8 cellular contexts compared by ENCODE assay signal in the genomic region with DNA sequence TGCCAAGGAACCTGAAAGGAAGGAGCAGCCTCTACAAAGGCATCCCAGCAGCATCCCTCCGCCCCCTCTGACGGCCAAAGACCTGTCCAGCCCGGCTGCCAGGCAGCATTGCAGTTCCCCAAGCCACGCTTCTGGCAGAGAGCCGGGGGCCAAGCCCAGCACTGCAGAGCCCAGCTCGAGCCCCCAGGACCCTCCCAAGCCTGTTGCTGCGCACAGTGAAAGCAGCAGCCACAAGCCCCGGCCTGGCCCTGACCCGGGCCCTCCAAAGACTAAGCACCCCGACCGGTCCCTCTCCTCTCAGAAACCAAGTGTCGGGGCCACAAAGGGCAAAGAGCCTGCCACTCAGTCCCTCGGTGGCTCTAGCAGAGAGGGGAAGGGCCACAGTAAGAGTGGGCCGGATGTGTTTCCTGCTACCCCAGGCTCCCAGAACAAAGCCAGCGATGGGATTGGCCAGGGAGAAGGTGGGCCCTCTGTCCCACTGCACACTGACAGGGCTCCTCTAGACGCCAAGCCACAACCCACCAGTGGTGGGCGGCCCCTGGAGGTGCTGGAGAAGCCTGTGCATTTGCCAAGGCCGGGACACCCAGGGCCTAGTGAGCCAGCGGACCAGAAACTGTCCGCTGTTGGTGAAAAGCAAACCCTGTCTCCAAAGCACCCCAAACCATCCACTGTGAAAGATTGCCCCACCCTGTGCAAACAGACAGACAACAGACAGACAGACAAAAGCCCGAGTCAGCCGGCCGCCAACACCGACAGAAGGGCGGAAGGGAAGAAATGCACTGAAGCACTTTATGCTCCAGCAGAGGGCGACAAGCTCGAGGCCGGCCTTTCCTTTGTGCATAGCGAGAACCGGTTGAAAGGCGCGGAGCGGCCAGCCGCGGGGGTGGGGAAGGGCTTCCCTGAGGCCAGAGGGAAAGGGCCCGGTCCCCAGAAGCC. TPM values are rescaled to one million over a fixed set of nuclear protein-coding genes. Genes with fewer than 3 reads are reported as not detected.
DNase-seq lines count a peak whose midpoint lies in the region; ATAC-seq and TF ChIP-seq lines count a peak whose summit lies in the region.

No MANE protein-coding gene starts in this region.

- H3K36me3 Mint-ChIP-seq in activated naive CD4-positive, alpha-beta T cell treated with anti-CD3 and anti-CD28 coated beads, Interleukin-2, amount 50 U/mL, for 24 hours: peaks cover 3% of the 10 kb centered on the region

- no peak overlapping the region for H3K4me3 ChIP-seq in parathyroid adenoma (ENCODE audit: low read depth, low read length)
- peak overlapping the region; percentile 74 for H3K4me3 ChIP-seq in thoracic aorta

- in situ Hi-C loops in GM13977 (cut with MboI; ENCODE audit: low pct_unique_long_range_greater_than_20kb, low sequenced_read_pairs, unreplicated experiment) (no loop called here), ACHN (cut with HindIII; ENCODE audit: low pct_ligation_motif_present, low pct_unique_long_range_greater_than_20kb, low sequenced_read_pairs) (no loop called here)

- H3K9ac ChIP-seq in parathyroid adenoma: no peak overlapping the region

- no peak overlapping the region for H2AFZ ChIP-seq in parathyroid adenoma

- H3K9me3 ChIP-seq in parathyroid adenoma (ENCODE audit: control insufficient read depth, low read length): no peaks in the 10 kb centered on the region
- no peaks in the 10 kb centered on the region for H3K9me3 ChIP-seq in thoracic aorta

- H3K36me3 ChIP-seq in parathyroid adenoma (ENCODE audit: control insufficient read depth, insufficient read depth, low read length) (no peaks in the 10 kb centered on the region), thoracic aorta (peaks cover 18% of the 10 kb centered on the region)

- no peak overlapping the region for H3K4me2 ChIP-seq in parathyroid adenoma (ENCODE audit: low read length)

- intact Hi-C loops in Right ventricle myocardium superior (cut with DNase I): loop anchor here (5.0 kb wide), 1 partner anchor 42 kb away; no protein-coding TSS in a partner anchor

- H3K27me3 ChIP-seq in parathyroid adenoma (ENCODE audit: control insufficient read depth, insufficient read depth, low read length): no peaks in the 10 kb centered on the region
- H3K27me3 ChIP-seq in thoracic aorta (replicated peaks; ENCODE audit: insufficient read depth): no peaks in the 10 kb centered on the region

- DNase-seq in GM13977 (ENCODE audit: low spot score): peak; percentile 90
- DNase-seq in RPMI7951 (ENCODE audit: low read depth): peak; percentile 82
- DNase-seq in Right ventricle myocardium superior: peak; percentile 93
- DNase-seq in thoracic aorta (ENCODE audit: low spot score): peak; percentile 59
- DNase-seq in ACHN: no peak

- ATAC-seq in HG02938 (IDR thresholded peaks at IDR 0.05; ENCODE audit: unreplicated experiment): peak; percentile 94
- ATAC-seq in Right ventricle myocardium superior (ENCODE audit: poor library complexity): peak; percentile 89
- peak; percentile 88 for ATAC-seq in thoracic aorta (ENCODE audit: insufficient number of reproducible peaks, low FRiP score, low read depth)

- H3K27ac ChIP-seq in parathyroid adenoma (peak overlapping the region; percentile 29), thoracic aorta (peak overlapping the region; percentile 76 to 91)

- H3K27me3 Mint-ChIP-seq in activated naive CD4-positive, alpha-beta T cell treated with anti-CD3 and anti-CD28 coated beads, Interleukin-2, amount 50 U/mL, for 24 hours: no peaks in the 10 kb centered on the region

- no peaks in the 10 kb centered on the region for H3K79me2 ChIP-seq in parathyroid adenoma

- H3K27ac Mint-ChIP-seq in activated naive CD4-positive, alpha-beta T cell treated with anti-CD3 and anti-CD28 coated beads, Interleukin-2, amount 50 U/mL, for 24 hours: peak overlapping the region; percentile 70

- H3K4me3 Mint-ChIP-seq in activated naive CD4-positive, alpha-beta T cell treated with anti-CD3 and anti-CD28 coated beads, Interleukin-2, amount 50 U/mL, for 24 hours: peak overlapping the region; percentile 79

- H3K4me1 Mint-ChIP-seq in activated naive CD4-positive, alpha-beta T cell treated with anti-CD3 and anti-CD28 coated beads, Interleukin-2, amount 50 U/mL, for 24 hours: peaks cover 81% of the 10 kb centered on the region

- H3K4me1 ChIP-seq in parathyroid adenoma (no peaks in the 10 kb centered on the region), thoracic aorta (ENCODE audit: control insufficient read depth in 1 of 2, low read depth in 2 of 2) (peaks cover 15 to 28% of the 10 kb centered on the region in 2 donors)

- H3K9me3 Mint-ChIP-seq in activated naive CD4-positive, alpha-beta T cell treated with anti-CD3 and anti-CD28 coated beads, Interleukin-2, amount 50 U/mL, for 24 hours: no peaks in the 10 kb centered on the region

- TF ChIP-seq CTCF in GM13977 (IDR thresholded peaks at IDR 0.05; ENCODE audit: extremely low read depth, insufficient read depth, missing control alignments) (peak; percentile 84), parathyroid adenoma (IDR thresholded peaks at IDR 0.05) (peak; percentile 39), thoracic aorta (IDR thresholded peaks at IDR 0.05) (peak; percentile 78)

RNA-seq across cellular contexts. Expression of a gene that starts 30.8 kb away (rescaled TPM):
- under 0.01 TPM in 1 of 2 replicates, not detected in the other for total RNA-seq in RPMI7951 (2014; rRNA removed; shearing (Covaris generic))
- total RNA-seq in Right ventricle myocardium superior (0.65 TPM), thoracic aorta (under 1 TPM; 0.81 to 0.85 TPM)
